In genomic region chr13:72726185-72726584, GRCh38 we compare ENCODE assay signal across 8 cellular contexts. TPM values are rescaled to one million over a fixed set of nuclear protein-coding genes. Genes with fewer than 3 reads are reported as not detected.
DNase-seq lines count a peak whose midpoint lies in the region; ATAC-seq, FAIRE-seq and TF ChIP-seq lines count a peak whose summit lies in the region.
"Not testable (repeated sequence)": the region's sequence is repeated elsewhere in the genome, so short reads cannot be mapped to it uniquely, and the experiment has no call there.

No MANE protein-coding gene starts in this region.

- H3K4me3 Mint-ChIP-seq in activated CD4-positive, alpha-beta T cell treated with anti-CD3 and anti-CD28 coated beads, Interleukin-2, amount 10 ng/mL, durations not matched to agents 24 days and 14 days = peak overlapping the region; percentile 96
- H3K4me3 Mint-ChIP-seq in mesothelial cell of epicardium = peak overlapping the region; percentile 90

- not testable (repeated sequence) for FAIRE-seq in K562 (lab: Jason Lieb, UNC)

- TF ChIP-seq EP300 in K562 (IDR thresholded peaks at IDR 0.05; ENCODE audit: low read length) = not testable (repeated sequence)

- not testable (repeated sequence) for H4K20me1 ChIP-seq in GM23248 (ENCODE audit: insufficient read depth); K562 (replicated peaks; ENCODE audit: control insufficient read depth, insufficient read depth, low read length); smooth muscle cell (ENCODE audit: low read depth)

- 81 to 85% methylated on average over 15 of the region's 15 CpGs for WGBS in GM23248 (ENCODE audit: low coverage in 1 of 2, low lambda C conversion rate in 2 of 2, missing lambda C conversion rate in 2 of 2), 2 experiments
- WGBS in K562 (ENCODE audit: insufficient coverage, low coverage, missing lambda C conversion rate) = 6% methylated on average over 9 of the region's 15 CpGs
- 88% methylated on average over 15 of the region's 15 CpGs for WGBS in smooth muscle cell (ENCODE audit: low lambda C conversion rate)

- not testable (repeated sequence) for H3K9me1 ChIP-seq in K562 (ENCODE audit: control insufficient read depth, insufficient read depth, low read length)

- H3K9ac ChIP-seq in GM23248 (peak overlapping the region; percentile 83), K562 (ENCODE audit: insufficient read depth in 1 of 2, low read depth in 2 of 2, low read length in 2 of 2) (peak overlapping the region; percentile 86 to 92; a peak in 3 of 4 replicates)
- H3K9ac ChIP-seq in NT2/D1 (ENCODE audit: insufficient read length, low read depth); smooth muscle cell (ENCODE audit: low read depth): not testable (repeated sequence)

- H3K4me1 ChIP-seq in GM23248 (ENCODE audit: insufficient read depth) = peaks cover 22% of the 10 kb centered on the region
- H3K4me1 ChIP-seq in NT2/D1 (ENCODE audit: insufficient read depth, insufficient read length); K562 (replicated peaks in 1 of 2; ENCODE audit: control insufficient read depth in 2 of 2, insufficient read depth in 2 of 2, low read length in 2 of 2): not testable (repeated sequence)
- H3K4me1 ChIP-seq in smooth muscle cell (ENCODE audit: low read depth) = peaks cover 23% of the 10 kb centered on the region

- intact Hi-C loops in activated CD4-positive, alpha-beta T cell treated with anti-CD3 and anti-CD28 coated beads, Interleukin-2, amount 10 ng/mL, durations not matched to agents 24 days and 14 days (cut with micrococcal nuclease) = loop anchor here (5.0 kb wide), 1 partner anchor 1406 kb away; the partner anchor contains the start of gene KLF12
- intact Hi-C loops in K562 (cut with micrococcal nuclease) = loop anchor here (2.0 kb wide), 1 partner anchor 55 kb away; the partner anchor contains the start of gene DIS3

- peak overlapping the region; percentile 14 for H3K4me3 ChIP-seq in AG09309 (ENCODE audit: control insufficient read depth, low read depth, low read length)
- peak overlapping the region; percentile 87 for H3K4me3 ChIP-seq in GM23248
- peak overlapping the region; percentile 89 for H3K4me3 ChIP-seq in NT2/D1 (ENCODE audit: insufficient read length, low read depth)
- peak overlapping the region; percentile 82 for H3K4me3 ChIP-seq in K562
- peak overlapping the region; percentile 98 for H3K4me3 ChIP-seq in fibroblast of the aortic adventitia (ENCODE audit: low read depth, low read length)
- peak overlapping the region; percentile 92 for H3K4me3 ChIP-seq in smooth muscle cell

- POLR2A ChIA-PET in K562 (lab: Yijun Ruan, JAX) = not testable (repeated sequence)

- BruUV-seq in K562 (replicated peaks; lab: Mats Ljungman, UMichigan) = not testable (repeated sequence)

- not testable (repeated sequence) for TF ChIP-seq POLR2A in K562 (conservative IDR thresholded peaks at IDR 0.05)

- H3K36me3 ChIP-seq in GM23248 (ENCODE audit: low read depth); smooth muscle cell (ENCODE audit: low read depth): not testable (repeated sequence)
- H3K36me3 ChIP-seq in NT2/D1 (ENCODE audit: insufficient read depth, insufficient read length, low read length) (peaks cover 33% of the 10 kb centered on the region), K562 (ENCODE audit: control insufficient read depth, insufficient read depth, low read length) (peaks cover 48% of the 10 kb centered on the region)

- not testable (repeated sequence) for H3K9me3 Mint-ChIP-seq in activated CD4-positive, alpha-beta T cell treated with anti-CD3 and anti-CD28 coated beads, Interleukin-2, amount 10 ng/mL, durations not matched to agents 24 days and 14 days; mesothelial cell of epicardium

- not testable (repeated sequence) for ATAC-seq in K562

- not testable (repeated sequence) for TF ChIP-seq CTCF in AG09309 (IDR thresholded peaks at IDR 0.05; ENCODE audit: control insufficient read depth, insufficient read depth, low read depth, low read length, missing control alignments); K562 (IDR thresholded peaks at IDR 0.05 in 2 of 3, conservative IDR thresholded peaks at IDR 0.05 in 1 of 3; ENCODE audit: insufficient read depth in 2 of 3, low read depth in 1 of 3, low read length in 3 of 3); fibroblast of the aortic adventitia (IDR thresholded peaks at IDR 0.05; ENCODE audit: insufficient read depth, low read length); mesothelial cell of epicardium (IDR thresholded peaks at IDR 0.05; ENCODE audit: unreplicated experiment); smooth muscle cell (IDR thresholded peaks at IDR 0.05; ENCODE audit: borderline replicate concordance, insufficient read depth, poor library complexity, severe bottlenecking)

- H3K79me2 ChIP-seq in GM23248 (ENCODE audit: insufficient read depth) = peaks cover 95% of the 10 kb centered on the region
- peaks cover 92% of the 10 kb centered on the region for H3K79me2 ChIP-seq in K562 (ENCODE audit: control insufficient read depth, insufficient read depth, low read length)
- peaks cover 79% of the 10 kb centered on the region for H3K79me2 ChIP-seq in smooth muscle cell (ENCODE audit: low read depth)

- DNase-seq in AG09309 (ENCODE audit: low read depth); GM23248; NT2/D1 (ENCODE audit: low read depth, low spot score); activated CD4-positive, alpha-beta T cell treated with anti-CD3 and anti-CD28 coated beads, Interleukin-2, amount 10 ng/mL, durations not matched to agents 24 days and 14 days; K562 (ENCODE audit: extremely low read depth in 1 of 4, low spot score in 3 of 4); fibroblast of the aortic adventitia (ENCODE audit: low read depth); mesothelial cell of epicardium (ENCODE audit: low spot score in 2 of 2, unreplicated experiment in 2 of 2); smooth muscle cell (lab: John Stamatoyannopoulos, UW; ENCODE audit: unreplicated experiment): not testable (repeated sequence)

- not testable (repeated sequence) for H3K9me3 ChIP-seq in GM23248 (ENCODE audit: low read depth); NT2/D1 (ENCODE audit: insufficient read depth, low read length); K562 (replicated peaks; ENCODE audit: control insufficient read depth, insufficient read depth, low read depth, low read length); smooth muscle cell (replicated peaks; ENCODE audit: low read depth)

- H3K9me2 ChIP-seq in GM23248 (ENCODE audit: insufficient read depth) = not testable (repeated sequence)

- peaks cover 50% of the 10 kb centered on the region for H3K4me1 Mint-ChIP-seq in activated CD4-positive, alpha-beta T cell treated with anti-CD3 and anti-CD28 coated beads, Interleukin-2, amount 10 ng/mL, durations not matched to agents 24 days and 14 days
- H3K4me1 Mint-ChIP-seq in mesothelial cell of epicardium = peaks cover 22% of the 10 kb centered on the region

- not testable (repeated sequence) for H3K27me3 ChIP-seq in GM23248 (replicated peaks; ENCODE audit: insufficient read depth); NT2/D1 (ENCODE audit: insufficient read depth, insufficient read length); K562 (ENCODE audit: control insufficient read depth in 2 of 2, insufficient read depth in 2 of 2, low read length in 2 of 2); smooth muscle cell (ENCODE audit: low read depth)

- in situ Hi-C loops in GM23248 (cut with MboI); K562 (cut with MboI): not testable (repeated sequence)

- not testable (repeated sequence) for H3K27ac ChIP-seq in GM23248; smooth muscle cell (ENCODE audit: low read depth)
- H3K27ac ChIP-seq in K562 (ENCODE audit: extremely low read depth, low read depth, low read length) = peak overlapping the region; percentile 48; the same call in 2 of the 3 replicates

- peak overlapping the region; percentile 94 for H3K27ac Mint-ChIP-seq in activated CD4-positive, alpha-beta T cell treated with anti-CD3 and anti-CD28 coated beads, Interleukin-2, amount 10 ng/mL, durations not matched to agents 24 days and 14 days
- H3K27ac Mint-ChIP-seq in mesothelial cell of epicardium = not testable (repeated sequence)

- H3K36me3 Mint-ChIP-seq in activated CD4-positive, alpha-beta T cell treated with anti-CD3 and anti-CD28 coated beads, Interleukin-2, amount 10 ng/mL, durations not matched to agents 24 days and 14 days (ENCODE audit: low read depth) = peaks cover 40% of the 10 kb centered on the region
- H3K36me3 Mint-ChIP-seq in mesothelial cell of epicardium = not testable (repeated sequence)

- H3K4me2 ChIP-seq in GM23248 (ENCODE audit: unreplicated experiment) (peak overlapping the region; percentile 86), K562 (ENCODE audit: insufficient read depth, low read length) (peak overlapping the region; percentile 93), smooth muscle cell (peak overlapping the region; percentile 100)

- H3F3A ChIP-seq in GM23248 (ENCODE audit: insufficient read depth); smooth muscle cell (ENCODE audit: low read depth): not testable (repeated sequence)

- not testable (repeated sequence) for H3K27me3 Mint-ChIP-seq in activated CD4-positive, alpha-beta T cell treated with anti-CD3 and anti-CD28 coated beads, Interleukin-2, amount 10 ng/mL, durations not matched to agents 24 days and 14 days; mesothelial cell of epicardium (ENCODE audit: low read depth)

- not testable (repeated sequence) for TF ChIP-seq RAD21 in K562 (CRISPR knock-in tag; conservative IDR thresholded peaks at IDR 0.05 in 1 of 2, IDR thresholded peaks at IDR 0.05 in 1 of 2)

- CTCF ChIA-PET in K562 (lab: Yijun Ruan, JAX; ENCODE audit: low intra/inter-chr PET ratio) = not testable (repeated sequence)

- H2AFZ ChIP-seq in GM23248 = peak overlapping the region; percentile 89; the same call in 1 of the 2 replicates
- H2AFZ ChIP-seq in K562 (ENCODE audit: low read depth, low read length) = 0 out of 2 replicates have a peak overlapping the region, but pooled peaks have one; percentile 17
- H2AFZ ChIP-seq in smooth muscle cell (ENCODE audit: low read depth) = not testable (repeated sequence)

RNA-seq across cellular contexts. Expression of gene MZT1, which starts 1.2 kb away (rescaled TPM):
- 27.2 and 31.1 TPM in 2 replicates for total RNA-seq in GM23248 (2014; rRNA removed; shearing (Covaris generic))
- 22.9 and 24.3 TPM in 2 replicates for polyA plus RNA-seq in GM23248 (2016; fragmentation: Nextera tagmentation; extraction: Ambion mirVana)
- 24.1 and 24.4 TPM in 2 replicates for total RNA-seq in activated CD4-positive, alpha-beta T cell treated with anti-CD3 and anti-CD28 coated beads, Interleukin-2, amount 10 ng/mL, durations not matched to agents 24 days and 14 days
- total RNA-seq in K562 (2011; cell fraction: chromatin; rRNA removed; ENCODE audit: low replicate concordance) = 0.60 and 3.7 TPM in 2 replicates
- 0.67 and 1.1 TPM in 2 replicates for total RNA-seq in K562 (2011; cell fraction: nucleolus; rRNA removed)
- 3.1 and 7.3 TPM in 2 replicates for total RNA-seq in K562 (2011; cell fraction: nucleoplasm; rRNA removed)
- total RNA-seq in K562 (2014; rRNA removed) = 16.5 and 17.2 TPM in 2 replicates
- 31.6 and 37.3 TPM in 2 replicates for total RNA-seq in K562 (2014; rRNA removed; fragmentation: Illumina TruSeq; extraction: Trizol)
- total RNA-seq in K562 (2015; rRNA removed; fragmentation: Illumina TruSeq; extraction: Trizol) = 18.1 and 18.5 TPM in 2 replicates
- 20.5 and 22.6 TPM in 2 replicates for total RNA-seq in K562 (2021)
- 22.3 and 26.0 TPM in 2 replicates for polyA plus RNA-seq in K562 (2011; rRNA removed)
- 2.4 and 9.9 TPM in 2 replicates for polyA plus RNA-seq in K562 (2011; cell fraction: cytosol; rRNA removed)
- 1.1 and 3.3 TPM in 2 replicates for polyA plus RNA-seq in K562 (2011; cell fraction: nucleus; rRNA removed)
- 22.9 and 23.1 TPM in 2 replicates for polyA plus RNA-seq in K562 (2012)
- polyA plus RNA-seq in K562 (2014; fragmentation: Illumina TruSeq; extraction: Trizol) = 15.3 and 15.8 TPM in 2 replicates
- 10 to 100 TPM; 27.1 to 28.7 TPM for polyA plus RNA-seq in K562 (2014; fragmentation: Nextera tagmentation; extraction: Ambion mirVana)
- polyA plus RNA-seq in K562 (2014; rRNA removed) = 19.5 and 24.1 TPM in 2 replicates
- 6.1 and 9.7 TPM in 2 replicates for polyA minus RNA-seq in K562 (2011; rRNA and poly(A)+ RNA removed)
- polyA minus RNA-seq in K562 (2011; cell fraction: cytosol; rRNA and poly(A)+ RNA removed) = 4.8 and 5.2 TPM in 2 replicates
- polyA minus RNA-seq in K562 (2011; cell fraction: nucleus; rRNA and poly(A)+ RNA removed) = 0.67 and 2.7 TPM in 2 replicates
- 6.0 and 23.4 TPM in 2 replicates for total RNA-seq in fibroblast of the aortic adventitia (ENCODE audit: low replicate concordance)
- 6.0 to 6.4 TPM (median 6.4 TPM) in 3 replicates for total RNA-seq in mesothelial cell of epicardium
- total RNA-seq in smooth muscle cell = 16.8 and 22.5 TPM in 2 replicates
- 10.3 and 11.9 TPM in 2 replicates for polyA plus RNA-seq in smooth muscle cell

RNA-seq across cellular contexts. Expression of gene BORA, which starts 1.5 kb away (rescaled TPM):
- total RNA-seq in GM23248 (2014; rRNA removed; shearing (Covaris generic)) = 4.9 and 7.2 TPM in 2 replicates
- polyA plus RNA-seq in GM23248 (2016; fragmentation: Nextera tagmentation; extraction: Ambion mirVana) (4.4 and 5.5 TPM in 2 replicates), K562 (2011; rRNA removed) (15.5 and 19.2 TPM in 2 replicates), K562 (2014; fragmentation: Illumina TruSeq; extraction: Trizol) (19.3 and 21.5 TPM in 2 replicates), K562 (2014; fragmentation: Nextera tagmentation; extraction: Ambion mirVana) (10 to 100 TPM; 12.7 to 18.8 TPM), K562 (2014; rRNA removed) (11.7 and 12.7 TPM in 2 replicates), smooth muscle cell (4.2 and 7.5 TPM in 2 replicates)
- total RNA-seq in activated CD4-positive, alpha-beta T cell treated with anti-CD3 and anti-CD28 coated beads, Interleukin-2, amount 10 ng/mL, durations not matched to agents 24 days and 14 days = 17.3 and 18.1 TPM in 2 replicates
- total RNA-seq in K562 (2011; cell fraction: chromatin; rRNA removed; ENCODE audit: low replicate concordance) = 6.6 and 22.6 TPM in 2 replicates
- 4.8 and 6.6 TPM in 2 replicates for total RNA-seq in K562 (2011; cell fraction: nucleolus; rRNA removed)
- 6.9 and 7.6 TPM in 2 replicates for total RNA-seq in K562 (2011; cell fraction: nucleoplasm; rRNA removed)
- total RNA-seq in K562 (2014; rRNA removed) (10.9 and 12.4 TPM in 2 replicates), K562 (2014; rRNA removed; fragmentation: Illumina TruSeq; extraction: Trizol) (19.1 and 23.8 TPM in 2 replicates), K562 (2015; rRNA removed; fragmentation: Illumina TruSeq; extraction: Trizol) (16.4 and 18.2 TPM in 2 replicates), K562 (2021) (12.2 and 12.5 TPM in 2 replicates), fibroblast of the aortic adventitia (ENCODE audit: low replicate concordance) (4.3 and 7.0 TPM in 2 replicates), mesothelial cell of epicardium (7.3 to 8.8 TPM (median 8.4 TPM) in 3 replicates), smooth muscle cell (7.5 and 10.3 TPM in 2 replicates)
- polyA plus RNA-seq in K562 (2011; cell fraction: cytosol; rRNA removed) = 3.3 and 8.9 TPM in 2 replicates
- polyA plus RNA-seq in K562 (2011; cell fraction: nucleus; rRNA removed) = 14.0 and 22.1 TPM in 2 replicates
- polyA plus RNA-seq in K562 (2012) = 10.9 and 12.9 TPM in 2 replicates
- 14.7 and 16.5 TPM in 2 replicates for polyA minus RNA-seq in K562 (2011; rRNA and poly(A)+ RNA removed)
- 4.6 and 7.4 TPM in 2 replicates for polyA minus RNA-seq in K562 (2011; cell fraction: cytosol; rRNA and poly(A)+ RNA removed)
- polyA minus RNA-seq in K562 (2011; cell fraction: nucleus; rRNA and poly(A)+ RNA removed) = 6.2 and 12.8 TPM in 2 replicates

RNA-seq across cellular contexts. Expression of gene DIS3, which starts 55.5 kb away (rescaled TPM):
- total RNA-seq in GM23248 (2014; rRNA removed; shearing (Covaris generic)) = 28.2 and 31.0 TPM in 2 replicates
- polyA plus RNA-seq in GM23248 (2016; fragmentation: Nextera tagmentation; extraction: Ambion mirVana) = 17.3 and 18.9 TPM in 2 replicates
- 52.1 and 55.6 TPM in 2 replicates for total RNA-seq in activated CD4-positive, alpha-beta T cell treated with anti-CD3 and anti-CD28 coated beads, Interleukin-2, amount 10 ng/mL, durations not matched to agents 24 days and 14 days
- 13.1 and 40.1 TPM in 2 replicates for total RNA-seq in K562 (2011; cell fraction: chromatin; rRNA removed; ENCODE audit: low replicate concordance)
- total RNA-seq in K562 (2011; cell fraction: nucleolus; rRNA removed) = 5.5 and 6.2 TPM in 2 replicates
- 10.2 and 11.1 TPM in 2 replicates for total RNA-seq in K562 (2011; cell fraction: nucleoplasm; rRNA removed)
- 27.5 and 31.6 TPM in 2 replicates for total RNA-seq in K562 (2014; rRNA removed)
- total RNA-seq in K562 (2014; rRNA removed; fragmentation: Illumina TruSeq; extraction: Trizol) = 48.9 and 57.9 TPM in 2 replicates
- total RNA-seq in K562 (2015; rRNA removed; fragmentation: Illumina TruSeq; extraction: Trizol) = 38.9 and 42.7 TPM in 2 replicates
- 34.2 and 34.5 TPM in 2 replicates for total RNA-seq in K562 (2021)
- polyA plus RNA-seq in K562 (2011; rRNA removed) = 28.5 and 43.7 TPM in 2 replicates
- 12.6 and 25.3 TPM in 2 replicates for polyA plus RNA-seq in K562 (2011; cell fraction: cytosol; rRNA removed)
- polyA plus RNA-seq in K562 (2011; cell fraction: nucleus; rRNA removed) = 22.6 and 28.2 TPM in 2 replicates
- 18.6 and 20.2 TPM in 2 replicates for polyA plus RNA-seq in K562 (2012)
- 37.1 and 41.3 TPM in 2 replicates for polyA plus RNA-seq in K562 (2014; fragmentation: Illumina TruSeq; extraction: Trizol)
- polyA plus RNA-seq in K562 (2014; fragmentation: Nextera tagmentation; extraction: Ambion mirVana) = 1 to 10 TPM; 6.0 to 8.5 TPM
- polyA plus RNA-seq in K562 (2014; rRNA removed) = 22.7 and 23.5 TPM in 2 replicates
- polyA minus RNA-seq in K562 (2011; rRNA and poly(A)+ RNA removed) = 50.7 and 51.3 TPM in 2 replicates
- 14.7 and 23.6 TPM in 2 replicates for polyA minus RNA-seq in K562 (2011; cell fraction: cytosol; rRNA and poly(A)+ RNA removed)
- 10.2 and 18.2 TPM in 2 replicates for polyA minus RNA-seq in K562 (2011; cell fraction: nucleus; rRNA and poly(A)+ RNA removed)
- total RNA-seq in fibroblast of the aortic adventitia (ENCODE audit: low replicate concordance) = 39.0 and 75.0 TPM in 2 replicates
- 31.3 to 33.7 TPM (median 33.2 TPM) in 3 replicates for total RNA-seq in mesothelial cell of epicardium
- total RNA-seq in smooth muscle cell = 50.1 and 67.7 TPM in 2 replicates
- 15.3 and 18.4 TPM in 2 replicates for polyA plus RNA-seq in smooth muscle cell

RNA-seq across cellular contexts. Expression of gene PIBF1, which starts 55.7 kb away (rescaled TPM):
- 15.2 and 20.4 TPM in 2 replicates for total RNA-seq in GM23248 (2014; rRNA removed; shearing (Covaris generic))
- polyA plus RNA-seq in GM23248 (2016; fragmentation: Nextera tagmentation; extraction: Ambion mirVana) = 14.8 and 17.0 TPM in 2 replicates
- 25.0 and 33.7 TPM in 2 replicates for total RNA-seq in activated CD4-positive, alpha-beta T cell treated with anti-CD3 and anti-CD28 coated beads, Interleukin-2, amount 10 ng/mL, durations not matched to agents 24 days and 14 days
- total RNA-seq in K562 (2011; cell fraction: chromatin; rRNA removed; ENCODE audit: low replicate concordance) = 10.8 and 88.8 TPM in 2 replicates
- 8.8 and 14.1 TPM in 2 replicates for total RNA-seq in K562 (2011; cell fraction: nucleolus; rRNA removed)
- total RNA-seq in K562 (2011; cell fraction: nucleoplasm; rRNA removed) = 17.6 and 19.9 TPM in 2 replicates
- 11.1 and 12.8 TPM in 2 replicates for total RNA-seq in K562 (2014; rRNA removed)
- total RNA-seq in K562 (2014; rRNA removed; fragmentation: Illumina TruSeq; extraction: Trizol) = 27.9 and 31.6 TPM in 2 replicates
- 21.4 and 28.8 TPM in 2 replicates for total RNA-seq in K562 (2015; rRNA removed; fragmentation: Illumina TruSeq; extraction: Trizol)
- 25.3 and 26.5 TPM in 2 replicates for total RNA-seq in K562 (2021)
- polyA plus RNA-seq in K562 (2011; rRNA removed) = 8.7 and 14.6 TPM in 2 replicates
- 1.3 and 1.9 TPM in 2 replicates for polyA plus RNA-seq in K562 (2011; cell fraction: cytosol; rRNA removed)
- 3.8 and 4.3 TPM in 2 replicates for polyA plus RNA-seq in K562 (2011; cell fraction: nucleus; rRNA removed)
- 11.7 and 15.0 TPM in 2 replicates for polyA plus RNA-seq in K562 (2012)
- polyA plus RNA-seq in K562 (2014; fragmentation: Illumina TruSeq; extraction: Trizol) = 18.0 and 22.1 TPM in 2 replicates
- polyA plus RNA-seq in K562 (2014; fragmentation: Nextera tagmentation; extraction: Ambion mirVana) = 10 to 100 TPM in 1 of 2 experiments, 1 to 10 TPM in 1; 9.1 to 14.7 TPM
- 12.0 and 13.1 TPM in 2 replicates for polyA plus RNA-seq in K562 (2014; rRNA removed)
- polyA minus RNA-seq in K562 (2011; rRNA and poly(A)+ RNA removed) = 46.4 and 54.8 TPM in 2 replicates
- 5.2 and 9.5 TPM in 2 replicates for polyA minus RNA-seq in K562 (2011; cell fraction: cytosol; rRNA and poly(A)+ RNA removed)
- polyA minus RNA-seq in K562 (2011; cell fraction: nucleus; rRNA and poly(A)+ RNA removed) = 25.6 and 47.9 TPM in 2 replicates
- 22.1 and 31.6 TPM in 2 replicates for total RNA-seq in fibroblast of the aortic adventitia (ENCODE audit: low replicate concordance)
- 34.4 to 40.2 TPM (median 38.8 TPM) in 3 replicates for total RNA-seq in mesothelial cell of epicardium
- 30.8 and 41.9 TPM in 2 replicates for total RNA-seq in smooth muscle cell
- polyA plus RNA-seq in smooth muscle cell = 14.1 and 19.0 TPM in 2 replicates

Comparison
In these comparisons a context has a peak if more than half of its experiments do, and no peak if none do; other contexts are left out.
1. H3K4me3 ChIP-seq: peak in every context shown above with its lines; median percentile 98 in fibroblast of the aortic adventitia; 92 in smooth muscle cell; 89 in NT2/D1; 87 in GM23248; 82 in K562; 14 in AG09309.